In genomic region chr4:141711211-141711610, GRCh38 we compare ENCODE assay signal across 8 cellular contexts.
DNase-seq lines count a peak whose midpoint lies in the region; ATAC-seq, FAIRE-seq and TF ChIP-seq lines count a peak whose summit lies in the region.

No MANE protein-coding gene starts in this region.

- H3K36me3 ChIP-seq in bronchial epithelial cell (ENCODE audit: control insufficient read depth, insufficient read depth, low read length) = no peaks in the 10 kb centered on the region
- no peaks in the 10 kb centered on the region for H3K36me3 ChIP-seq in neural progenitor cell

- no peaks in the 10 kb centered on the region for H3F3A ChIP-seq in neural progenitor cell (ENCODE audit: low read depth)

- ATAC-seq in HG03280 (IDR thresholded peaks at IDR 0.05; ENCODE audit: unreplicated experiment) = peak; percentile 52
- no peak for ATAC-seq in HG03025 (IDR thresholded peaks at IDR 0.05; ENCODE audit: low FRiP score, unreplicated experiment)
- ATAC-seq in GM21737 (IDR thresholded peaks at IDR 0.05; ENCODE audit: unreplicated experiment) = no peak
- no peak for ATAC-seq in esophagus mucosa

- H3K36me3 Mint-ChIP-seq in neural progenitor cell = no peaks in the 10 kb centered on the region

- H3K9me3 Mint-ChIP-seq in neural progenitor cell = peaks cover 10% of the 10 kb centered on the region

- no peaks in the 10 kb centered on the region for H3K4me1 Mint-ChIP-seq in neural progenitor cell

- no peak overlapping the region for H3K27ac Mint-ChIP-seq in neural progenitor cell

- no peak overlapping the region for H3K4me3 Mint-ChIP-seq in neural progenitor cell

- TF ChIP-seq CTCF in GM12872 (IDR thresholded peaks at IDR 0.05; ENCODE audit: insufficient read depth, low read depth, low read length) (peak; percentile 61), bronchial epithelial cell (IDR thresholded peaks at IDR 0.05; ENCODE audit: insufficient read depth, low read length, severe bottlenecking) (peak; percentile 58), neural progenitor cell (IDR thresholded peaks at IDR 0.05) (peak; percentile 51)

- no peak overlapping the region for H3K27ac ChIP-seq in neural progenitor cell

- no peak overlapping the region for H2AFZ ChIP-seq in neural progenitor cell (replicated peaks)

- no peaks in the 10 kb centered on the region for H3K4me1 ChIP-seq in neural progenitor cell

- H3K4me2 ChIP-seq in neural progenitor cell = no peak overlapping the region

- H4K20me1 ChIP-seq in neural progenitor cell (ENCODE audit: low read depth) = no peaks in the 10 kb centered on the region

- no peaks in the 10 kb centered on the region for H3K79me2 ChIP-seq in neural progenitor cell (ENCODE audit: low read depth)

- H3K4me3 ChIP-seq in bronchial epithelial cell (ENCODE audit: low read depth, low read length) (no peak overlapping the region), neural progenitor cell (no peak overlapping the region)

- no peak for FAIRE-seq in bronchial epithelial cell (lab: Jason Lieb, UNC)

- no peaks in the 10 kb centered on the region for H3K27me3 ChIP-seq in bronchial epithelial cell (ENCODE audit: control insufficient read depth, insufficient read depth, low read length)
- no peaks in the 10 kb centered on the region for H3K27me3 ChIP-seq in neural progenitor cell

- peaks cover 2% of the 10 kb centered on the region for H3K27me3 Mint-ChIP-seq in neural progenitor cell (ENCODE audit: insufficient read depth, low read depth)

- H3K9ac ChIP-seq in neural progenitor cell = no peak overlapping the region

- DNase-seq in bronchial epithelial cell (ENCODE audit: low read depth) = peak; percentile 22
- peak; percentile 16 for DNase-seq in neural progenitor cell (ENCODE audit: low spot score)
- no peak for DNase-seq in NCI-H1694 treated with DMSO at 0.1 percent for 48 hours (lab: John Stamatoyannopoulos, UW)

- H3K9me3 ChIP-seq in neural progenitor cell (ENCODE audit: low read depth) = peaks cover 6% of the 10 kb centered on the region
